In genomic region chr17:5584383-5584951, GRCh38 we compare ENCODE assay signal across 8 cellular contexts. TPM values are rescaled to one million over a fixed set of nuclear protein-coding genes. Genes with fewer than 3 reads are reported as not detected.
A peak's percentile ranks its signal among the peaks of the same experiment; 100 is the strongest.
DNase-seq lines count a peak whose midpoint lies in the region; ATAC-seq and TF ChIP-seq lines count a peak whose summit lies in the region.

NLRP1 (minus strand) TSS chr17:5584509; CDS start chr17:5583957, 552 bp downstream.

- peak within 1 kb of the TSS; percentile 94 for H3K4me3 Mint-ChIP-seq in activated naive CD4-positive, alpha-beta T cell treated with anti-CD3 and anti-CD28 coated beads for 36 hours
- no peak within 1 kb of the TSS for H3K4me3 Mint-ChIP-seq in type B pancreatic cell

- CTCF ChIA-PET in activated naive CD4-positive, alpha-beta T cell treated with anti-CD3 and anti-CD28 coated beads for 36 hours (lab: Charles Lee), result interaction anchor here (1.0 to 1.3 kb wide), 2 partner anchors 14 to 838 kb away, joined by 3 to 7 read pairs; no protein-coding TSS in a partner anchor

- H3K9me3 Mint-ChIP-seq in activated naive CD4-positive, alpha-beta T cell treated with anti-CD3 and anti-CD28 coated beads for 36 hours, result no peaks in the 10 kb centered on the region
- H3K9me3 Mint-ChIP-seq in type B pancreatic cell, result no peaks in the 10 kb centered on the region

- intact Hi-C loops in activated naive CD4-positive, alpha-beta T cell treated with anti-CD3 and anti-CD28 coated beads for 36 hours (cut with micrococcal nuclease), result loop anchor here (1.0 to 10.0 kb wide), 9 partner anchors 58 to 1068 kb away; partner anchors contain the start of genes C17orf100, DERL2, MED31 and MIS12
- intact Hi-C loops in posterior vena cava (cut with DNase I), result no loop called here

- H3K27me3 Mint-ChIP-seq in activated naive CD4-positive, alpha-beta T cell treated with anti-CD3 and anti-CD28 coated beads for 36 hours (ENCODE audit: low read depth), result no peaks in the 10 kb centered on the region
- peaks cover 15% of the 10 kb centered on the region for H3K27me3 Mint-ChIP-seq in type B pancreatic cell

- TF ChIP-seq POLR2A in GM19099 (IDR thresholded peaks at IDR 0.05; ENCODE audit: extremely low read depth, insufficient read length, low read depth), result peak; percentile 67

- H3K36me3 Mint-ChIP-seq in activated naive CD4-positive, alpha-beta T cell treated with anti-CD3 and anti-CD28 coated beads for 36 hours (ENCODE audit: low read depth), result peaks cover 24% of the 10 kb centered on the region
- no peaks in the 10 kb centered on the region for H3K36me3 Mint-ChIP-seq in type B pancreatic cell

- peak; percentile 77 for ATAC-seq in HG03378 (IDR thresholded peaks at IDR 0.05; ENCODE audit: unreplicated experiment)

- peaks cover 66% of the 10 kb centered on the region for H3K4me1 Mint-ChIP-seq in activated naive CD4-positive, alpha-beta T cell treated with anti-CD3 and anti-CD28 coated beads for 36 hours (ENCODE audit: low read depth)
- peaks cover 12% of the 10 kb centered on the region for H3K4me1 Mint-ChIP-seq in type B pancreatic cell (ENCODE audit: unreplicated experiment)

- peak within 1 kb of the TSS; percentile 98 for H3K27ac Mint-ChIP-seq in activated naive CD4-positive, alpha-beta T cell treated with anti-CD3 and anti-CD28 coated beads for 36 hours
- H3K27ac Mint-ChIP-seq in type B pancreatic cell, result no peak within 1 kb of the TSS

- peak; percentile 51 to 61 for DNase-seq in AML-193 (lab: John Stamatoyannopoulos, UW)
- peak; percentile 60 for DNase-seq in SK-MEL-5 (ENCODE audit: low read depth, low spot score)
- DNase-seq in activated naive CD4-positive, alpha-beta T cell treated with anti-CD3 and anti-CD28 coated beads for 36 hours, result peak; percentile 99
- peak; percentile 90 for DNase-seq in glomerular visceral epithelial cell (ENCODE audit: extremely low spot score)
- DNase-seq in posterior vena cava (ENCODE audit: low spot score), result peak; percentile 97
- DNase-seq in type B pancreatic cell (ENCODE audit: extremely low spot score, unreplicated experiment), result no peak

- in situ Hi-C loops in SK-MEL-5 (cut with HindIII; ENCODE audit: low pct_unique_long_range_greater_than_20kb, low sequenced_read_pairs), result no loop called here

- TF ChIP-seq CTCF in type B pancreatic cell (conservative IDR thresholded peaks at IDR 0.05), result no peak

RNA-seq across cellular contexts. Expression of gene NLRP1, which starts in this region (rescaled TPM):
- total RNA-seq in SK-MEL-5 (2014; rRNA removed; shearing (Covaris generic)), result 4.5 and 5.3 TPM in 2 replicates
- 5.5 and 10.5 TPM in 2 replicates for polyA plus RNA-seq in SK-MEL-5 (2015; cell fraction: cytosol; rRNA removed)
- 58.2 and 90.2 TPM in 2 replicates for polyA plus RNA-seq in SK-MEL-5 (2015; cell fraction: nucleus; rRNA removed)
- total RNA-seq in activated naive CD4-positive, alpha-beta T cell treated with anti-CD3 and anti-CD28 coated beads for 36 hours, result 10 to 100 TPM; 44.9 to 49.4 TPM
- total RNA-seq in posterior vena cava (10 to 100 TPM; 18.1 to 19.6 TPM), type B pancreatic cell (ENCODE audit: low replicate concordance) (19.7 and 111 TPM in 2 replicates)
